ENCODE assay signal across 18 cellular contexts in genomic region chr15:78991879-78992278, GRCh38.
"Had no signal": no experiment of that assay in that cellular context is flagged by ENCODE, and none has a peak within 500 bp of the region (broad histone marks: within the 10 kb centered on the region; RNA-seq: fewer than 3 reads in every experiment).

No MANE protein-coding gene starts in this region.

- H3K4me3 ChIP-seq: adrenal gland, ascending aorta had no signal

- H3K36me3 ChIP-seq: adrenal gland, ascending aorta, brain microvascular endothelial cell had no signal

- DNase-seq: activated CD4-positive, alpha-beta T cell treated with anti-CD3 and anti-CD28 coated beads for 1 hour; activated T-cell treated with anti-CD3 and anti-CD28 coated beads, Interleukin-2, amount 50 U/mL, for 1 hour; caudate nucleus; effector memory CD4-positive, alpha-beta T cell; foreskin keratinocyte; immature natural killer cell; small intestine; stimulated activated CD4-positive, alpha-beta T cell treated with anti-CD3 and anti-CD28 coated beads, Interleukin-15, amount 100 ng/mL, for 24 hours; stimulated activated naive B cell treated with anti-CD40 and anti-IgM and Interleukin-4, amounts not matched to agents 10 μg/mL and 1 μg/mL and 100 μg/mL, for 72 hours; T-helper 1 cell; trophoblast cell had no signal

- H3K4me3 Mint-ChIP-seq: immature natural killer cell; nephron; stimulated activated naive B cell treated with anti-CD40 and anti-IgM and Interleukin-4, amounts not matched to agents 10 μg/mL and 1 μg/mL and 100 μg/mL, for 72 hours had no signal

- ATAC-seq: activated naive CD4-positive, alpha-beta T cell treated with anti-CD3 and anti-CD28 coated beads, Interleukin-2, amount 50 U/mL, for 72 hours; foreskin keratinocyte; left ventricle myocardium superior; sciatic nerve had no signal

- H3K27me3 ChIP-seq: adrenal gland, ascending aorta, brain microvascular endothelial cell, foreskin keratinocyte had no signal

- H3K9me3 Mint-ChIP-seq: activated naive CD4-positive, alpha-beta T cell treated with anti-CD3 and anti-CD28 coated beads, Interleukin-2, amount 50 U/mL, for 72 hours; immature natural killer cell; nephron; stimulated activated naive B cell treated with anti-CD40 and anti-IgM and Interleukin-4, amounts not matched to agents 10 μg/mL and 1 μg/mL and 100 μg/mL, for 72 hours had no signal

- H3K36me3 Mint-ChIP-seq: activated naive CD4-positive, alpha-beta T cell treated with anti-CD3 and anti-CD28 coated beads, Interleukin-2, amount 50 U/mL, for 72 hours; immature natural killer cell had no signal

- H3K27ac ChIP-seq: adrenal gland, ascending aorta, brain microvascular endothelial cell, foreskin keratinocyte had no signal

- H3K9me3 ChIP-seq: adrenal gland, ascending aorta had no signal
